9 cellular contexts compared by ENCODE assay signal in the genomic region with DNA sequence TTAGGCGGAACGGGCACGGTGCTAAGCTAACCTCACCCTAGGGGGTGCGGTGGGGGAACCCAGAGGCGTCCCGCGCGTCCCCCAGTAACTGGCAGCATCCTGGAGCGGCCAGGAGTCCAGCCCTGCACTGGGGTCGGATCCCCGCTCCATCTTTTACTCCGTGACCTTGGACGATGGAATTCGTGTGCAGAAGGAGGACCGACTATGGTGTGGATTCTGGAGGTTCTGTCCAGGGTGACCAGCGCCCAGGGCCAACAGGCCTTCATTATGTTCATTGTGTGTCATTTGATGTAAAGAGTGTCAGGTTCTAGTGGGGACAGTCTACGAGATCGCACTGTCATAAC. TPM values are rescaled to one million over a fixed set of nuclear protein-coding genes. Genes with fewer than 3 reads are reported as not detected.
DNase-seq lines count a peak whose midpoint lies in the region; ATAC-seq, FAIRE-seq and TF ChIP-seq lines count a peak whose summit lies in the region.
"Had no signal": no experiment of that assay in that cellular context is flagged by ENCODE, and none has a peak within 500 bp of the region (broad histone marks: within the 10 kb centered on the region; RNA-seq: fewer than 3 reads in every experiment).

No MANE protein-coding gene starts in this region.

- WGBS in small intestine, 3 donors: 2 to 7% (median 7%) methylated on average over 18 of the region's 18 CpGs

- H3K36me3 ChIP-seq in WERI-Rb-1 (peaks cover 30% of the 10 kb centered on the region), small intestine (ENCODE audit: control insufficient read depth in 2 of 2, insufficient read depth in 2 of 2, low read length in 2 of 2) (peaks cover under 1 to 3% of the 10 kb centered on the region in 2 donors)

- H3K27me3 ChIP-seq in WERI-Rb-1 (ENCODE audit: insufficient read depth, low read depth, severe bottlenecking) (no peaks in the 10 kb centered on the region), small intestine (ENCODE audit: control insufficient read depth in 2 of 2, insufficient read depth in 2 of 2, low read length in 2 of 2) (no peaks in the 10 kb centered on the region)

- intact Hi-C loops in left ventricle myocardium superior (cut with micrococcal nuclease): no loop called here

- DNase-seq in H54 (ENCODE audit: insufficient read length, low spot score): peak; percentile 52
- DNase-seq in WERI-Rb-1: no peak
- DNase-seq in left ventricle myocardium superior: no peak
- peak; percentile 32 for DNase-seq in small intestine
- no peak for DNase-seq in GM12892 (ENCODE audit: insufficient read length)
- DNase-seq in mucosa of gallbladder (ENCODE audit: low spot score): no peak
- DNase-seq in NCI-H1105 treated with DMSO at 0.1 percent for 48 hours (lab: John Stamatoyannopoulos, UW): no peak
- DNase-seq in NCI-H82 (lab: John Stamatoyannopoulos, UW): no peak

- peak; percentile 11 for ATAC-seq in left ventricle myocardium superior

- no peaks in the 10 kb centered on the region for H3K9me3 ChIP-seq in WERI-Rb-1 (ENCODE audit: severe bottlenecking)
- H3K9me3 ChIP-seq in small intestine (ENCODE audit: control insufficient read depth, low read depth): no peaks in the 10 kb centered on the region

- H3K27ac ChIP-seq in WERI-Rb-1 (peak overlapping the region; percentile 91), small intestine (ENCODE audit: low read depth in 1 of 2, low read length in 1 of 2) (peak overlapping the region; percentile 92 to 96)

- TF ChIP-seq POLR2A in H54 (IDR thresholded peaks at IDR 0.05; ENCODE audit: low read depth, low read length) (no peak), GM12892 (IDR thresholded peaks at IDR 0.05; ENCODE audit: low read depth, low read length) (no peak)

- peaks cover 2 to 5% of the 10 kb centered on the region in 2 donors for H3K4me1 ChIP-seq in small intestine (ENCODE audit: control insufficient read depth in 2 of 2, insufficient read depth in 1 of 2, low read depth in 1 of 2, low read length in 1 of 2)

- FAIRE-seq in H54 (lab: Jason Lieb, UNC): no peak
- FAIRE-seq in small intestine (lab: Jason Lieb, UNC): no peak
- FAIRE-seq in GM12892 (lab: Jason Lieb, UNC): no peak

- H3K4me3 ChIP-seq in WERI-Rb-1 (ENCODE audit: low read depth, low read length) (peak overlapping the region; percentile 93), small intestine (ENCODE audit: low read depth in 1 of 2, low read length in 2 of 2) (peak overlapping the region; percentile 92 to 94)

- no peak for TF ChIP-seq CTCF in WERI-Rb-1 (IDR thresholded peaks at IDR 0.05; ENCODE audit: low read depth, low read length)

RNA-seq across cellular contexts. Expression of a gene that starts 0.7 kb away (rescaled TPM):
- total RNA-seq in left ventricle myocardium superior (25.9 TPM), mucosa of gallbladder (148 TPM)
- polyA plus RNA-seq in small intestine: 10 to 100 TPM; 69.3 to 82.6 (median 73.8) TPM
- 12.0 TPM for polyA plus RNA-seq in GM12892 (2012; ENCODE audit: missing spikeins)

RNA-seq across cellular contexts. Expression of a gene that starts 0.7 kb away (rescaled TPM):
- 43.8 TPM for total RNA-seq in left ventricle myocardium superior
- polyA plus RNA-seq in small intestine: 100 to 1,000 TPM; 233 to 471 (median 333) TPM
- 92.2 TPM for polyA plus RNA-seq in GM12892 (2012; ENCODE audit: missing spikeins)
- total RNA-seq in mucosa of gallbladder: 79.1 TPM

RNA-seq across cellular contexts. Expression of a gene that starts 21.2 kb away (rescaled TPM):
- total RNA-seq in left ventricle myocardium superior (not detected), mucosa of gallbladder (0.17 TPM)
- polyA plus RNA-seq in small intestine: under 1 TPM in 1 of 3 donors, not detected in 2; 0.13 TPM
- 0.11 TPM for polyA plus RNA-seq in GM12892 (2012; ENCODE audit: missing spikeins)
- total RNA-seq: LHCN-M2 had no signal

RNA-seq across cellular contexts. Expression of a gene that starts 30.9 kb away (rescaled TPM):
- total RNA-seq in left ventricle myocardium superior (not detected), mucosa of gallbladder (not detected)
- polyA plus RNA-seq in small intestine: under 1 TPM in 1 of 3 donors, not detected in 2; 0.54 TPM
- 2.2 TPM for polyA plus RNA-seq in GM12892 (2012; ENCODE audit: missing spikeins)
- total RNA-seq: LHCN-M2 had no signal

RNA-seq across cellular contexts. Expression of a gene that starts 47.2 kb away (rescaled TPM):
- total RNA-seq in left ventricle myocardium superior (0.87 TPM), mucosa of gallbladder (1.0 TPM)
- polyA plus RNA-seq in small intestine: under 1 TPM in 2 of 3 donors, not detected in 1; 0.46 to 0.54 TPM
- polyA plus RNA-seq in GM12892 (2012; ENCODE audit: missing spikeins): 0.85 TPM

Comparison
In these comparisons a context has a peak if more than half of its experiments do, and no peak if none do; other contexts are left out.
1. DNase-seq: peak in H54 (single experiment) and small intestine (single experiment); none in WERI-Rb-1 (single experiment), left ventricle myocardium superior (single experiment), GM12892 (single experiment), mucosa of gallbladder (single experiment), NCI-H1105 treated with DMSO at 0.1 percent for 48 hours (single experiment) and NCI-H82 (single experiment).